12 cellular contexts compared by ENCODE assay signal in the genomic region with DNA sequence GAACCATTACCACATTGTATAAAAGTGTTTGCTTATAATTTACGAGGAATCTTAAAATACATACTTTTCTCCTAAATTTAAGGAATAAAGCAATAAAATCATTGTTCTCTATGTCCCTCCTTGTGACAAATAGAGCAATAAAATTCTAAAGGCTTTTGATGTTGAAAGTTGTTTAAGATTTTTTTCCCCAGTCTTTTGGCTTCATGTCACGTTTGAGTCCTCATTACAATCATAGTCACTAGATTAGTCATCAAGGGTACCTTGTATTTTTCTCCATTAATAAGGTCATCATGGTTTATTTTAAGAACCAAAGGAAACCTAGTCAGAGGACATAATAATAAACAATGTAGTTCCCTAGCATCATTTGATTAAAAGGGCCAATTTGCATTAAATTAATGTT. TPM values are rescaled to one million over a fixed set of nuclear protein-coding genes. Genes with fewer than 3 reads are reported as not detected.
DNase-seq lines count a peak whose midpoint lies in the region; ATAC-seq, FAIRE-seq and TF ChIP-seq lines count a peak whose summit lies in the region.
"Had no signal": no experiment of that assay in that cellular context is flagged by ENCODE, and none has a peak within 500 bp of the region (broad histone marks: within the 10 kb centered on the region; RNA-seq: fewer than 3 reads in every experiment).

No MANE protein-coding gene starts in this region.

- peak; percentile 56 for FAIRE-seq in endothelial cell of umbilical vein (lab: Jason Lieb, UNC)
- FAIRE-seq in pancreas (lab: Jason Lieb, UNC) = peak; percentile 93

- no peaks in the 10 kb centered on the region for H3K9me3 Mint-ChIP-seq in CD4-positive, alpha-beta T cell
- H3K9me3 Mint-ChIP-seq in activated CD4-positive, alpha-beta T cell treated with anti-CD3 and anti-CD28 coated beads, Interleukin-2, amount 10 ng/mL, durations not matched to agents 24 days and 14 days = no peaks in the 10 kb centered on the region
- H3K9me3 Mint-ChIP-seq: activated naive CD4-positive, alpha-beta T cell treated with anti-CD3 and anti-CD28 coated beads, Interleukin-2, amount 50 U/mL, for 24 hours had no signal

- peaks cover 91% of the 10 kb centered on the region for H3K36me3 Mint-ChIP-seq in CD4-positive, alpha-beta T cell (ENCODE audit: low read depth)
- peaks cover 42% of the 10 kb centered on the region for H3K36me3 Mint-ChIP-seq in activated CD4-positive, alpha-beta T cell treated with anti-CD3 and anti-CD28 coated beads, Interleukin-2, amount 10 ng/mL, durations not matched to agents 24 days and 14 days (ENCODE audit: low read depth)

- no peaks in the 10 kb centered on the region for H3K9me3 ChIP-seq in CD4-positive, alpha-beta T cell (ENCODE audit: control insufficient read depth, low read length)
- H3K9me3 ChIP-seq in endothelial cell of umbilical vein (replicated peaks; ENCODE audit: control insufficient read depth, insufficient read depth, low read length) (no peaks in the 10 kb centered on the region), pancreas (no peaks in the 10 kb centered on the region), body of pancreas (no peaks in the 10 kb centered on the region)

- H3K9me1 ChIP-seq in endothelial cell of umbilical vein (replicated peaks; ENCODE audit: control insufficient read depth, extremely low read depth, insufficient read depth, low read length) = no peaks in the 10 kb centered on the region

- H4K20me1 ChIP-seq in endothelial cell of umbilical vein (replicated peaks; ENCODE audit: control insufficient read depth, extremely low read depth, insufficient read depth, low read length) = no peaks in the 10 kb centered on the region

- peak overlapping the region; percentile 16 for H3K4me3 Mint-ChIP-seq in CD4-positive, alpha-beta T cell
- no peak overlapping the region for H3K4me3 Mint-ChIP-seq in activated CD4-positive, alpha-beta T cell treated with anti-CD3 and anti-CD28 coated beads, Interleukin-2, amount 10 ng/mL, durations not matched to agents 24 days and 14 days

- CTCF ChIA-PET in CD4-positive, alpha-beta T cell (lab: Charles Lee) = interaction anchor here (0.6 to 1.8 kb wide), 4 partner anchors 10 to 144 kb away, joined by 3 to 8 read pairs (median 4); no protein-coding TSS in a partner anchor
- CTCF ChIA-PET in endothelial cell of umbilical vein (lab: Charles Lee) = interaction anchor here (0.9 to 2.1 kb wide), 2 partner anchors 10 to 23 kb away, joined by 3 to 13 read pairs; no protein-coding TSS in a partner anchor

- dilution Hi-C loops in endothelial cell of umbilical vein (cut with MboI; ENCODE audit: extremely low pct_ligation_motif_present, low sequenced_read_pairs) = no loop called here

- whole genome bisulfite sequencing in pancreas, 2 donors = 67 to 70% methylated on average over 2 of the region's 2 CpGs
- 62 to 68% methylated on average over 2 of the region's 2 CpGs for WGBS in body of pancreas, 2 donors

- no peaks in the 10 kb centered on the region for H3K27me3 ChIP-seq in CD4-positive, alpha-beta T cell (ENCODE audit: control insufficient read depth, insufficient read depth, low read length)
- H3K27me3 ChIP-seq in endothelial cell of umbilical vein (ENCODE audit: control insufficient read depth in 2 of 2, insufficient read depth in 2 of 2, low read length in 2 of 2) (no peaks in the 10 kb centered on the region), pancreas (no peaks in the 10 kb centered on the region), body of pancreas (no peaks in the 10 kb centered on the region)
- H3K27me3 ChIP-seq: foreskin keratinocyte had no signal

- H3K4me3 ChIP-seq in endothelial cell of umbilical vein (replicated peaks in 1 of 3; ENCODE audit: insufficient read depth in 1 of 3, low read depth in 1 of 3, low read length in 3 of 3) = peak overlapping the region in 1 of 3 experiments; percentile 7
- H3K4me3 ChIP-seq in pancreas = no peak overlapping the region
- no peak overlapping the region for H3K4me3 ChIP-seq in body of pancreas

- POLR2A ChIA-PET in CD4-positive, alpha-beta T cell (lab: Charles Lee) = no interaction called here
- POLR2A ChIA-PET in endothelial cell of umbilical vein (lab: Charles Lee) = interaction anchor here (0.6 kb wide), 1 partner anchor 86 kb away, joined by 3 read pairs; no protein-coding TSS in a partner anchor

- H3K27me3 Mint-ChIP-seq in CD4-positive, alpha-beta T cell = peaks cover 14% of the 10 kb centered on the region
- H3K27me3 Mint-ChIP-seq in activated CD4-positive, alpha-beta T cell treated with anti-CD3 and anti-CD28 coated beads, Interleukin-2, amount 10 ng/mL, durations not matched to agents 24 days and 14 days = peaks cover 5% of the 10 kb centered on the region
- H3K27me3 Mint-ChIP-seq: activated naive CD4-positive, alpha-beta T cell treated with anti-CD3 and anti-CD28 coated beads, Interleukin-2, amount 50 U/mL, for 24 hours had no signal

- no peak for ATAC-seq in CD4-positive, alpha-beta T cell (ENCODE audit: poor library complexity)
- ATAC-seq in pancreas = no peak
- no peak for ATAC-seq in body of pancreas
- no peak for ATAC-seq in GM18873 (IDR thresholded peaks at IDR 0.05; ENCODE audit: low FRiP score, unreplicated experiment)
- ATAC-seq: foreskin keratinocyte had no signal

- H3K4me1 Mint-ChIP-seq in CD4-positive, alpha-beta T cell (ENCODE audit: low read depth) = peaks cover 39% of the 10 kb centered on the region
- peaks cover 28% of the 10 kb centered on the region for H3K4me1 Mint-ChIP-seq in activated CD4-positive, alpha-beta T cell treated with anti-CD3 and anti-CD28 coated beads, Interleukin-2, amount 10 ng/mL, durations not matched to agents 24 days and 14 days

- no peak for DNase-seq in CD4-positive, alpha-beta T cell
- DNase-seq in RKO (ENCODE audit: low spot score) = peak; percentile 80
- DNase-seq in endothelial cell of umbilical vein (ENCODE audit: low read depth, low spot score) = peak; percentile 83
- no peak for DNase-seq in pancreas
- no peak for DNase-seq in body of pancreas
- no peak for DNase-seq in stimulated activated CD8-positive, alpha-beta memory T cell treated with anti-CD3 and anti-CD28 coated beads, Interleukin-4, amount 100 ng/mL, for 48 hours
- no peak for DNase-seq in activated CD4-positive, alpha-beta T cell treated with anti-CD3 and anti-CD28 coated beads, Interleukin-2, amount 10 ng/mL, durations not matched to agents 24 days and 14 days
- DNase-seq: activated CD4-positive, alpha-beta T cell treated with anti-CD3 and anti-CD28 coated beads for 1 hour; foreskin keratinocyte; stimulated activated CD4-positive, alpha-beta T cell treated with anti-CD3 and anti-CD28 coated beads, Interleukin-1b, Interleukin-23, amount 100 ng/mL, for 48 hours had no signal

- H3K9ac ChIP-seq in endothelial cell of umbilical vein (replicated peaks; ENCODE audit: extremely low read depth, insufficient read depth, low read length) = peak overlapping the region; percentile 71

- H3K79me2 ChIP-seq in endothelial cell of umbilical vein (ENCODE audit: control insufficient read depth, insufficient read depth, low read length) = peaks cover 24% of the 10 kb centered on the region

- no peak overlapping the region for H2AFZ ChIP-seq in endothelial cell of umbilical vein (ENCODE audit: low read depth, low read length)

- H3K4me2 ChIP-seq in endothelial cell of umbilical vein (ENCODE audit: insufficient read depth, low read length) = peak overlapping the region; percentile 58

- no peak overlapping the region for H3K27ac ChIP-seq in CD4-positive, alpha-beta T cell (ENCODE audit: low read depth, low read length)
- H3K27ac ChIP-seq in endothelial cell of umbilical vein (ENCODE audit: insufficient read depth, low read depth, low read length) = peak overlapping the region; percentile 85
- no peak overlapping the region for H3K27ac ChIP-seq in pancreas
- no peak overlapping the region for H3K27ac ChIP-seq in body of pancreas
- H3K27ac ChIP-seq: foreskin keratinocyte had no signal

- H3K36me3 ChIP-seq in endothelial cell of umbilical vein (ENCODE audit: control insufficient read depth in 2 of 2, extremely low read depth in 1 of 2, insufficient read depth in 2 of 2, low read length in 2 of 2) (peaks cover 12 to 13% of the 10 kb centered on the region in 2 experiments), pancreas (peaks cover 2 to 35% (median 12%) of the 10 kb centered on the region in 3 donors), body of pancreas (replicated peaks in 1 of 2; ENCODE audit: insufficient read depth in 1 of 2, low read depth in 2 of 2) (peaks cover 6 to 15% of the 10 kb centered on the region in 2 donors)

- intact Hi-C loops in CD4-positive, alpha-beta T cell (cut with DNase I, micrococcal nuclease) = loop anchor here in 1 of 2 experiments (5.0 to 10.0 kb wide), 5 partner anchors 128 to 1208 kb away; a partner anchor contains a TSS
- intact Hi-C loops in endothelial cell of umbilical vein (cut with micrococcal nuclease) = loop anchor here (5.0 to 10.0 kb wide), 4 partner anchors 248 to 898 kb away; a partner anchor contains a TSS
- intact Hi-C loops in pancreas (cut with DNase I) = no loop called here
- intact Hi-C loops in body of pancreas (cut with DNase I) = no loop called here
- intact Hi-C loops in activated CD4-positive, alpha-beta T cell treated with anti-CD3 and anti-CD28 coated beads, Interleukin-2, amount 10 ng/mL, durations not matched to agents 24 days and 14 days (cut with micrococcal nuclease) = loop anchor here (5.0 kb wide), 2 partner anchors 293 to 853 kb away; no protein-coding TSS in a partner anchor

- no peak overlapping the region for H3K27ac Mint-ChIP-seq in CD4-positive, alpha-beta T cell
- no peak overlapping the region for H3K27ac Mint-ChIP-seq in activated CD4-positive, alpha-beta T cell treated with anti-CD3 and anti-CD28 coated beads, Interleukin-2, amount 10 ng/mL, durations not matched to agents 24 days and 14 days
- H3K27ac Mint-ChIP-seq: activated naive CD4-positive, alpha-beta T cell treated with anti-CD3 and anti-CD28 coated beads, Interleukin-2, amount 50 U/mL, for 24 hours had no signal

- no TSS peak for BruUV-seq in endothelial cell of umbilical vein (replicated peaks; lab: Mats Ljungman, UMichigan)

- no peak for TF ChIP-seq CTCF in CD4-positive, alpha-beta T cell (IDR thresholded peaks at IDR 0.05)
- TF ChIP-seq CTCF in endothelial cell of umbilical vein (IDR thresholded peaks at IDR 0.05; ENCODE audit: extremely low read depth in 1 of 2, insufficient read depth in 1 of 2, low read depth in 1 of 2, low read length in 2 of 2) (no peak), pancreas (IDR thresholded peaks at IDR 0.05) (no peak), body of pancreas (IDR thresholded peaks at IDR 0.05) (no peak)

- TF ChIP-seq POLR2A in endothelial cell of umbilical vein (IDR thresholded peaks at IDR 0.05; ENCODE audit: low read depth, low read length) = no peak
- no peak for TF ChIP-seq POLR2A in body of pancreas (IDR thresholded peaks at IDR 0.05)

- peaks cover 35% of the 10 kb centered on the region for H3K4me1 ChIP-seq in endothelial cell of umbilical vein (ENCODE audit: control insufficient read depth, extremely low read depth, insufficient read depth, low read length)
- H3K4me1 ChIP-seq in pancreas = peaks cover 9 to 25% (median 22%) of the 10 kb centered on the region in 3 donors
- peaks cover 8% of the 10 kb centered on the region for H3K4me1 ChIP-seq in body of pancreas

RNA-seq across cellular contexts. Expression of a gene that starts 3.2 kb away (rescaled TPM):
- total RNA-seq in CD4-positive, alpha-beta T cell = 1 to 10 TPM; 6.9 to 7.4 TPM
- total RNA-seq in endothelial cell of umbilical vein (14.4 and 14.8 TPM in 2 replicates), pancreas (1 to 10 TPM; 2.1 to 5.4 (median 3.0) TPM), body of pancreas (1 to 10 TPM; 5.3 to 8.6 TPM)
- polyA plus RNA-seq in endothelial cell of umbilical vein (2.5 and 4.3 TPM in 2 replicates), pancreas (10 to 100 TPM in 1 of 2 donors, 1 to 10 TPM in 1; 5.1 to 12.2 TPM)
- 8.5 and 8.8 TPM in 2 replicates for polyA plus RNA-seq in endothelial cell of umbilical vein (2011; cell fraction: cytosol; rRNA removed)
- polyA plus RNA-seq in endothelial cell of umbilical vein (2011; cell fraction: nucleus; rRNA removed) = 7.6 and 12.1 TPM in 2 replicates
- 14.1 and 16.8 TPM in 2 replicates for polyA plus RNA-seq in endothelial cell of umbilical vein (2012)
- 2.8 and 3.1 TPM in 2 replicates for polyA minus RNA-seq in endothelial cell of umbilical vein
- polyA minus RNA-seq in endothelial cell of umbilical vein (2011; cell fraction: cytosol; rRNA and poly(A)+ RNA removed) = 2.2 TPM
- polyA minus RNA-seq in endothelial cell of umbilical vein (2011; cell fraction: nucleus; rRNA and poly(A)+ RNA removed) = 5.2 and 7.5 TPM in 2 replicates
- 13.3 and 14.1 TPM in 2 replicates for total RNA-seq in activated CD4-positive, alpha-beta T cell treated with anti-CD3 and anti-CD28 coated beads, Interleukin-2, amount 10 ng/mL, durations not matched to agents 24 days and 14 days

RNA-seq across cellular contexts. Expression of a gene that starts 45.4 kb away (rescaled TPM):
- total RNA-seq in CD4-positive, alpha-beta T cell = 100 to 1,000 TPM; 354 to 358 TPM
- 61.2 and 62.5 TPM in 2 replicates for total RNA-seq in endothelial cell of umbilical vein
- polyA plus RNA-seq in endothelial cell of umbilical vein = 28.6 and 31.8 TPM in 2 replicates
- 26.3 and 29.4 TPM in 2 replicates for polyA plus RNA-seq in endothelial cell of umbilical vein (2011; cell fraction: cytosol; rRNA removed)
- polyA plus RNA-seq in endothelial cell of umbilical vein (2011; cell fraction: nucleus; rRNA removed) = 49.6 TPM in 2 replicates
- 49.5 and 49.7 TPM in 2 replicates for polyA plus RNA-seq in endothelial cell of umbilical vein (2012)
- polyA minus RNA-seq in endothelial cell of umbilical vein = 57.9 and 67.6 TPM in 2 replicates
- polyA minus RNA-seq in endothelial cell of umbilical vein (2011; cell fraction: cytosol; rRNA and poly(A)+ RNA removed) = 12.8 TPM
- 81.5 and 119 TPM in 2 replicates for polyA minus RNA-seq in endothelial cell of umbilical vein (2011; cell fraction: nucleus; rRNA and poly(A)+ RNA removed)
- 10 to 100 TPM; 31.6 to 61.6 (median 40.6) TPM for total RNA-seq in pancreas
- 10 to 100 TPM in 1 of 2 donors, 1 to 10 TPM in 1; 9.4 to 18.5 TPM for polyA plus RNA-seq in pancreas
- 10 to 100 TPM; 40.5 to 61.7 TPM for total RNA-seq in body of pancreas
- 65.0 and 65.8 TPM in 2 replicates for total RNA-seq in activated CD4-positive, alpha-beta T cell treated with anti-CD3 and anti-CD28 coated beads, Interleukin-2, amount 10 ng/mL, durations not matched to agents 24 days and 14 days

Comparison
In these comparisons a context has a peak if more than half of its experiments do, and no peak if none do; other contexts are left out.
1. DNase-seq: peak in RKO (single experiment) and endothelial cell of umbilical vein (single experiment); none in CD4-positive, alpha-beta T cell (0 of 10), pancreas (0 of 6), body of pancreas (0 of 4), stimulated activated CD8-positive, alpha-beta memory T cell treated with anti-CD3 and anti-CD28 coated beads, Interleukin-4, amount 100 ng/mL, for 48 hours (single experiment) and activated CD4-positive, alpha-beta T cell treated with anti-CD3 and anti-CD28 coated beads, Interleukin-2, amount 10 ng/mL, durations not matched to agents 24 days and 14 days (single experiment).
2. intact Hi-C loops: an anchor here in endothelial cell of umbilical vein (5.0 to 10.0 kb wide) and activated CD4-positive, alpha-beta T cell treated with anti-CD3 and anti-CD28 coated beads, Interleukin-2, amount 10 ng/mL, durations not matched to agents 24 days and 14 days (5.0 kb wide); none called in pancreas and body of pancreas.